In genomic region chr4:174230680-174231079, GRCh38 we compare ENCODE assay signal across 9 cellular contexts.
"Had no signal": no experiment of that assay in that cellular context is flagged by ENCODE, and none has a peak within 500 bp of the region (broad histone marks: within the 10 kb centered on the region; RNA-seq: fewer than 3 reads in every experiment).

No MANE protein-coding gene starts in this region.

- H3K9ac ChIP-seq: KMS-11 had no signal

- H3K4me2 ChIP-seq: GM23338, KMS-11 had no signal

- H3K27ac ChIP-seq: HL-60, KMS-11 had no signal

- H2AFZ ChIP-seq: GM23338 had no signal

- H3K4me3 ChIP-seq: GM23338 had no signal

- DNase-seq: H9, HCEC 1CT, HFFc6, Karpas-422, KBM-7 had no signal

- ATAC-seq: GM23338, HepG2 had no signal
